15 cellular contexts compared by ENCODE assay signal in genomic region chrX:10395179-10395578, GRCh38.
"Had no signal": no experiment of that assay in that cellular context is flagged by ENCODE, and none has a peak within 500 bp of the region (broad histone marks: within the 10 kb centered on the region; RNA-seq: fewer than 3 reads in every experiment).

No MANE protein-coding gene starts in this region.

- H3K36me3 ChIP-seq: esophagus muscularis mucosa, ovary, suprapubic skin had no signal

- H3K4me1 ChIP-seq: esophagus muscularis mucosa, foreskin keratinocyte, suprapubic skin had no signal

- H3K4me3 ChIP-seq: coronary artery, esophagus muscularis mucosa, ovary, suprapubic skin had no signal

- H3K27ac ChIP-seq: coronary artery, esophagus muscularis mucosa, foreskin keratinocyte, ovary, suprapubic skin had no signal

- DNase-seq: activated CD4-positive, alpha-beta T cell treated with anti-CD3 and anti-CD28 coated beads, Interleukin-2, amount 10 ng/mL, durations not matched to agents 7 days and 5 days; activated CD4-positive, CD25-positive, alpha-beta regulatory T cell; activated CD8-positive, alpha-beta memory T cell treated with anti-CD3 and anti-CD28 coated beads, Interleukin-2, amount 50 U/mL, for 48 hours; activated gamma-delta T cell; activated naive CD8-positive, alpha-beta T cell treated with anti-CD3 and anti-CD28 coated beads for 36 hours; activated T-cell treated with anti-CD3 and anti-CD28 coated beads, Interleukin-2, amount 50 U/mL, for 72 hours; amygdala; central memory CD4-positive, alpha-beta T cell; foreskin keratinocyte; head of caudate nucleus; ovary had no signal

- H3K27me3 ChIP-seq: esophagus muscularis mucosa, foreskin keratinocyte, ovary, suprapubic skin had no signal

- ATAC-seq: activated T-cell treated with anti-CD3 and anti-CD28 coated beads, Interleukin-2, amount 50 U/mL, for 72 hours; foreskin keratinocyte; sciatic nerve had no signal

- H3K9me3 ChIP-seq: esophagus muscularis mucosa, ovary, suprapubic skin had no signal
